ENCODE assay signal across 1 cellular context in genomic region chr20:2872304-2873009, GRCh38.
TF ChIP-seq lines count a peak whose summit lies in the region.

No MANE protein-coding gene starts in this region.

TF ChIP-seq in HepG2, 621 proteins besides CTCF, POLR2A, EP300 and RAD21 (continued from another document and continues in another):
- TF ChIP-seq PAF1 (CRISPR knock-in tag; IDR thresholded peaks at IDR 0.05) (no peak), FOXA3 (CRISPR knock-in tag; IDR thresholded peaks at IDR 0.05) (peak; percentile 46), HMGA1 (CRISPR knock-in tag; conservative IDR thresholded peaks at IDR 0.05) (no peak), ZNF430 (CRISPR knock-in tag; IDR thresholded peaks at IDR 0.05) (no peak), ZNF383 (CRISPR knock-in tag; IDR thresholded peaks at IDR 0.05; ENCODE audit: borderline replicate concordance) (peak; percentile 39), ZBTB10 (CRISPR knock-in tag; IDR thresholded peaks at IDR 0.05; ENCODE audit: borderline replicate concordance) (peak; percentile 95), NFE2L1 (CRISPR knock-in tag; IDR thresholded peaks at IDR 0.05; ENCODE audit: borderline replicate concordance) (no peak), ZBTB39 (CRISPR knock-in tag; IDR thresholded peaks at IDR 0.05) (no peak), ZNF660 (CRISPR knock-in tag; IDR thresholded peaks at IDR 0.05; ENCODE audit: borderline replicate concordance, low read depth) (no peak), ZNF501 (CRISPR knock-in tag; IDR thresholded peaks at IDR 0.05) (peak; percentile 19; the same call in 1 of the 2 replicates), HMG20B (CRISPR knock-in tag; conservative IDR thresholded peaks at IDR 0.05) (no peak), MTERF4 (CRISPR knock-in tag; IDR thresholded peaks at IDR 0.05) (no peak; the same call in 1 of the 2 replicates), RBFOX2 (IDR thresholded peaks at IDR 0.05; ENCODE audit: low read depth, low read length) (no peak), GABPB1 (CRISPR knock-in tag; IDR thresholded peaks at IDR 0.05) (peak; percentile 47; the same call in 1 of the 2 replicates), ZNF253 (CRISPR knock-in tag; IDR thresholded peaks at IDR 0.05; ENCODE audit: borderline replicate concordance) (no peak), ZNF17 (CRISPR knock-in tag; IDR thresholded peaks at IDR 0.05) (no peak), REXO4 (CRISPR knock-in tag; IDR thresholded peaks at IDR 0.05; ENCODE audit: borderline replicate concordance) (no peak), THYN1 (CRISPR knock-in tag; IDR thresholded peaks at IDR 0.05; ENCODE audit: borderline replicate concordance, low read depth) (no peak), ZBTB2 (CRISPR knock-in tag; IDR thresholded peaks at IDR 0.05; ENCODE audit: low read depth) (no peak), NR3C1 (CRISPR knock-in tag; IDR thresholded peaks at IDR 0.05) (no peak), ZC3H13 (CRISPR knock-in tag; IDR thresholded peaks at IDR 0.05) (no peak), ZNF224 (CRISPR knock-in tag; IDR thresholded peaks at IDR 0.05) (peak; percentile 63; the same call in 1 of the 2 replicates), ZNF724P (CRISPR knock-in tag; IDR thresholded peaks at IDR 0.05; ENCODE audit: borderline replicate concordance) (no peak; the same call in 1 of the 2 replicates), ZNF879 (CRISPR knock-in tag; IDR thresholded peaks at IDR 0.05) (no peak), ZBTB33 (CRISPR knock-in tag; IDR thresholded peaks at IDR 0.05) (peak; percentile 70), ZKSCAN1 (IDR thresholded peaks at IDR 0.05; ENCODE audit: low read length) (no peak), ETS1 (CRISPR knock-in tag; IDR thresholded peaks at IDR 0.05) (no peak), TFAP4 (IDR thresholded peaks at IDR 0.05; ENCODE audit: borderline replicate concordance, low read depth) (peak; percentile 46; the same call in 1 of the 2 replicates), ZZZ3 (CRISPR knock-in tag; IDR thresholded peaks at IDR 0.05; ENCODE audit: borderline replicate concordance) (no peak), NFRKB (IDR thresholded peaks at IDR 0.05) (no peak), ZNF674 (CRISPR knock-in tag; IDR thresholded peaks at IDR 0.05; ENCODE audit: low read depth) (no peak), ZFP41 (CRISPR knock-in tag; IDR thresholded peaks at IDR 0.05; ENCODE audit: borderline replicate concordance) (no peak), SP1 (IDR thresholded peaks at IDR 0.05) (no peak), SP1 (CRISPR knock-in tag; IDR thresholded peaks at IDR 0.05) (no peak; the same call in 1 of the 2 replicates), NFYC (CRISPR knock-in tag; IDR thresholded peaks at IDR 0.05) (no peak; the same call in 1 of the 2 replicates), ZC3H4 (CRISPR knock-in tag; IDR thresholded peaks at IDR 0.05; ENCODE audit: borderline replicate concordance) (no peak; the same call in 1 of the 2 replicates), ZNF768 (CRISPR knock-in tag; IDR thresholded peaks at IDR 0.05) (peak; percentile 65; the same call in 1 of the 2 replicates), HHEX (CRISPR knock-in tag; IDR thresholded peaks at IDR 0.05) (no peak), EEA1 (CRISPR knock-in tag; IDR thresholded peaks at IDR 0.05; ENCODE audit: borderline replicate concordance) (peak; percentile 25; the same call in 1 of the 2 replicates), ZNF639 (CRISPR knock-in tag; conservative IDR thresholded peaks at IDR 0.05) (no peak), ZFY (CRISPR knock-in tag; IDR thresholded peaks at IDR 0.05) (no peak), ZNF788 (CRISPR knock-in tag; IDR thresholded peaks at IDR 0.05; ENCODE audit: borderline replicate concordance) (peak; percentile 85), ZNF704 (CRISPR knock-in tag; IDR thresholded peaks at IDR 0.05; ENCODE audit: borderline replicate concordance) (no peak), ZNF564 (CRISPR knock-in tag; IDR thresholded peaks at IDR 0.05) (no peak), RXRB (CRISPR knock-in tag; IDR thresholded peaks at IDR 0.05; ENCODE audit: borderline replicate concordance) (peak; percentile 36; the same call in 1 of the 2 replicates), IRF1 (CRISPR knock-in tag; IDR thresholded peaks at IDR 0.05; ENCODE audit: low read depth) (no peak; the same call in 1 of the 2 replicates), ZNF34 (CRISPR knock-in tag; IDR thresholded peaks at IDR 0.05; ENCODE audit: borderline replicate concordance) (peak; percentile 27; the same call in 1 of the 2 replicates), MEIS2 (CRISPR knock-in tag; IDR thresholded peaks at IDR 0.05) (peak; percentile 39; the same call in 1 of the 2 replicates), ZNF138 (CRISPR knock-in tag; IDR thresholded peaks at IDR 0.05; ENCODE audit: low read depth) (no peak), ZNF766 (CRISPR knock-in tag; IDR thresholded peaks at IDR 0.05; ENCODE audit: borderline replicate concordance) (no peak)
